ENCODE assay signal across 8 cellular contexts in the genomic region with DNA sequence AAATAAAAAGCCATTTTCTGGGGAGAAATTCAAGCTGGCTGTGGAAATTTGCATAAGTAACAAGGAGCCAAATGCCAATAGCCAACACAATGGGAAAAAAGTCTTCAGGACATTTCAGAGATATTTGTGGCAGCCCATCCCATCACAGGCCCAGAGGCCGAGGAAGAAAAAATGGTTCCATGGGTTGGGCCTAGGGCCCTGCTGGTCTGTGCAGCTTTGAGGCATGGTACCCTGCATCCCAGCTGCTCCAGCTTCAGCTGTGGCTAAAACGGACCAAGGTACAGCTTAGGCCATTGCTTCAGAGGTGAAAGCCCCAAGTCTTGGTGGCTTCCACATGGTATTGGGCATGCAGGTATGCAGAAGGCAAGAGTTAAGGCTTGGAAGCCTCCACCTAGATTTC.
"Had no signal": no experiment of that assay in that cellular context is flagged by ENCODE, and none has a peak within 500 bp of the region (broad histone marks: within the 10 kb centered on the region; RNA-seq: fewer than 3 reads in every experiment).

No MANE protein-coding gene starts in this region.

- H3K27ac ChIP-seq: GM23248 had no signal

- H3K4me3 ChIP-seq: GM23248, GM23338, HAP-1 had no signal

- DNase-seq: GM23248, GOT3, H7, H9, HCEC 1CT, HFFc6 had no signal

- H3K9me3 ChIP-seq: HAP-1 had no signal

- H3K4me1 ChIP-seq: HAP-1 had no signal

- H3K36me3 ChIP-seq: HAP-1 had no signal
